Comparison of ENCODE assay signal across 1 cellular context in the genomic region with DNA sequence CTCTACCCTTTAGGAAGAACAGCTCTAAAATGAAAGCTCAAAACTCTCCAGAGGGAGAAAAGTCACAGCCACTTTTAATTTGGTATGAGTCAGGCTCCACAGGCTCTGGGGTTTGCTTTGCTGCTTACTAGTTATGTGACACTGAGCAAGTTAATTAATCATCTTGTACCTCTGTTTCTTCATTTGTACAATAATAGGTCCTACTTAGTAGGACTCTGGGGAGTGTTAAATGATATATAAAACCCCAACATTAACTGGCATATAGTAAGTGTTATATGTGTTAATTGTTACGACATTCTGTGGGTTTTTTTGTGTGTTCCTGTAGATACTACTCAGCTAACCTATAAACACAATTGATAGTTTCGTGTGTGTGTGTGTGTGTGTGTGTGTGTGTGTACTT.
A peak's percentile ranks its signal among the peaks of the same experiment; 100 is the strongest.
TF ChIP-seq lines count a peak whose summit lies in the region.

No MANE protein-coding gene starts in this region.

TF ChIP-seq in HEK293, 187 proteins besides CTCF, POLR2A, EP300 and RAD21 (continued from another document):
- TF ChIP-seq, protein P1, sequence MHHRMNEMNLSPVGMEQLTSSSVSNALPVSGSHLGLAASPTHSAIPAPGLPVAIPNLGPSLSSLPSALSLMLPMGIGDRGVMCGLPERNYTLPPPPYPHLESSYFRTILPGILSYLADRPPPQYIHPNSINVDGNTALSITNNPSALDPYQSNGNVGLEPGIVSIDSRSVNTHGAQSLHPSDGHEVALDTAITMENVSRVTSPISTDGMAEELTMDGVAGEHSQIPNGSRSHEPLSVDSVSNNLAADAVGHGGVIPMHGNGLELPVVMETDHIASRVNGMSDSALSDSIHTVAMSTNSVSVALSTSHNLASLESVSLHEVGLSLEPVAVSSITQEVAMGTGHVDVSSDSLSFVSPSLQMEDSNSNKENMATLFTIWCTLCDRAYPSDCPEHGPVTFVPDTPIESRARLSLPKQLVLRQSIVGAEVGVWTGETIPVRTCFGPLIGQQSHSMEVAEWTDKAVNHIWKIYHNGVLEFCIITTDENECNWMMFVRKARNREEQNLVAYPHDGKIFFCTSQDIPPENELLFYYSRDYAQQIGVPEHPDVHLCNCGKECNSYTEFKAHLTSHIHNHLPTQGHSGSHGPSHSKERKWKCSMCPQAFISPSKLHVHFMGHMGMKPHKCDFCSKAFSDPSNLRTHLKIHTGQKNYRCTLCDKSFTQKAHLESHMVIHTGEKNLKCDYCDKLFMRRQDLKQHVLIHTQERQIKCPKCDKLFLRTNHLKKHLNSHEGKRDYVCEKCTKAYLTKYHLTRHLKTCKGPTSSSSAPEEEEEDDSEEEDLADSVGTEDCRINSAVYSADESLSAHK (tag by site-specific recombination; IDR thresholded peaks at IDR 0.05): 0 out of 2 replicates have a peak, but pooled peaks have one; percentile 16
- TF ChIP-seq KLF1 (tag by site-specific recombination; IDR thresholded peaks at IDR 0.05) (no peak), OSR2 (tag by site-specific recombination; IDR thresholded peaks at IDR 0.05) (0 out of 2 replicates have a peak, but pooled peaks have one; percentile 29), ZNF223 (tag by site-specific recombination; IDR thresholded peaks at IDR 0.05) (no peak), KLF7 (tag by site-specific recombination; IDR thresholded peaks at IDR 0.05; ENCODE audit: borderline replicate concordance) (no peak), MYNN (tag by site-specific recombination; IDR thresholded peaks at IDR 0.05; ENCODE audit: borderline replicate concordance) (peak; percentile 93), ZNF121 (tag by site-specific recombination; IDR thresholded peaks at IDR 0.05) (no peak), ZNF664 (tag by site-specific recombination; IDR thresholded peaks at IDR 0.05) (peak; percentile 73), ZNF391 (tag by site-specific recombination; IDR thresholded peaks at IDR 0.05; ENCODE audit: borderline replicate concordance, low read depth) (no peak)
- TF ChIP-seq, protein P2, sequence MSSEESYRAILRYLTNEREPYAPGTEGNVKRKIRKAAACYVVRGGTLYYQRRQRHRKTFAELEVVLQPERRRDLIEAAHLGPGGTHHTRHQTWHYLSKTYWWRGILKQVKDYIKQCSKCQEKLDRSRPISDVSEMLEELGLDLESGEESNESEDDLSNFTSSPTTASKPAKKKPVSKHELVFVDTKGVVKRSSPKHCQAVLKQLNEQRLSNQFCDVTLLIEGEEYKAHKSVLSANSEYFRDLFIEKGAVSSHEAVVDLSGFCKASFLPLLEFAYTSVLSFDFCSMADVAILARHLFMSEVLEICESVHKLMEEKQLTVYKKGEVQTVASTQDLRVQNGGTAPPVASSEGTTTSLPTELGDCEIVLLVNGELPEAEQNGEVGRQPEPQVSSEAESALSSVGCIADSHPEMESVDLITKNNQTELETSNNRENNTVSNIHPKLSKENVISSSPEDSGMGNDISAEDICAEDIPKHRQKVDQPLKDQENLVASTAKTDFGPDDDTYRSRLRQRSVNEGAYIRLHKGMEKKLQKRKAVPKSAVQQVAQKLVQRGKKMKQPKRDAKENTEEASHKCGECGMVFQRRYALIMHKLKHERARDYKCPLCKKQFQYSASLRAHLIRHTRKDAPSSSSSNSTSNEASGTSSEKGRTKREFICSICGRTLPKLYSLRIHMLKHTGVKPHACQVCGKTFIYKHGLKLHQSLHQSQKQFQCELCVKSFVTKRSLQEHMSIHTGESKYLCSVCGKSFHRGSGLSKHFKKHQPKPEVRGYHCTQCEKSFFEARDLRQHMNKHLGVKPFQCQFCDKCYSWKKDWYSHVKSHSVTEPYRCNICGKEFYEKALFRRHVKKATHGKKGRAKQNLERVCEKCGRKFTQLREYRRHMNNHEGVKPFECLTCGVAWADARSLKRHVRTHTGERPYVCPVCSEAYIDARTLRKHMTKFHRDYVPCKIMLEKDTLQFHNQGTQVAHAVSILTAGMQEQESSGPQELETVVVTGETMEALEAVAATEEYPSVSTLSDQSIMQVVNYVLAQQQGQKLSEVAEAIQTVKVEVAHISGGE (tag by site-specific recombination; conservative IDR thresholded peaks at IDR 0.05; ENCODE audit: low read depth): no peak
